In genomic region chr10:26556756-26557640, GRCh38 we compare ENCODE assay signal across 8 cellular contexts.
DNase-seq lines count a peak whose midpoint lies in the region; ATAC-seq lines count a peak whose summit lies in the region.

No MANE protein-coding gene starts in this region.

- ATAC-seq in activated T-cell treated with anti-CD3 and anti-CD28 coated beads, Interleukin-2, amount 50 U/mL, for 72 hours (replicated peaks in 1 of 2) = peak in 1 of 2 donors; percentile 35
- ATAC-seq in HG03139 (IDR thresholded peaks at IDR 0.05; ENCODE audit: unreplicated experiment) (no peak), GM18520 (IDR thresholded peaks at IDR 0.05; ENCODE audit: unreplicated experiment) (no peak)

- no peak overlapping the region for H3K4me3 Mint-ChIP-seq in activated T-cell treated with anti-CD3 and anti-CD28 coated beads, Interleukin-2, amount 50 U/mL, for 72 hours

- no peaks in the 10 kb centered on the region for H3K36me3 ChIP-seq in H7 (replicated peaks; ENCODE audit: control insufficient read depth, insufficient read depth, low read length)

- no peaks in the 10 kb centered on the region for H3K4me1 Mint-ChIP-seq in activated T-cell treated with anti-CD3 and anti-CD28 coated beads, Interleukin-2, amount 50 U/mL, for 72 hours (ENCODE audit: low read depth)

- H3K27me3 ChIP-seq in H7 (ENCODE audit: control insufficient read depth, insufficient read depth, low read length) = no peaks in the 10 kb centered on the region

- peak; percentile 68 for DNase-seq in D341Med (ENCODE audit: low spot score)
- DNase-seq in H7 = peak; percentile 65
- peak; percentile 44 for DNase-seq in NCI-H526 treated with DMSO at 0.1 percent for 48 hours (lab: John Stamatoyannopoulos, UW)
- peak; percentile 14 to 23 for DNase-seq in activated T-cell treated with anti-CD3 and anti-CD28 coated beads, Interleukin-2, amount 50 U/mL, for 72 hours
- peak; percentile 57 for DNase-seq in globus pallidus (ENCODE audit: low spot score)
- peak; percentile 66 for DNase-seq in pons (ENCODE audit: low spot score)

- peak overlapping the region; percentile 17 for H3K27ac Mint-ChIP-seq in activated T-cell treated with anti-CD3 and anti-CD28 coated beads, Interleukin-2, amount 50 U/mL, for 72 hours

- H3K9me3 Mint-ChIP-seq in activated T-cell treated with anti-CD3 and anti-CD28 coated beads, Interleukin-2, amount 50 U/mL, for 72 hours = no peaks in the 10 kb centered on the region

- peaks cover 10 to 28% of the 10 kb centered on the region in 2 donors for H3K36me3 Mint-ChIP-seq in activated T-cell treated with anti-CD3 and anti-CD28 coated beads, Interleukin-2, amount 50 U/mL, for 72 hours (ENCODE audit: insufficient read depth in 2 of 2)

- H3K27me3 Mint-ChIP-seq in activated T-cell treated with anti-CD3 and anti-CD28 coated beads, Interleukin-2, amount 50 U/mL, for 72 hours (ENCODE audit: low read depth) = no peaks in the 10 kb centered on the region

- H3K4me3 ChIP-seq in H7 (ENCODE audit: insufficient read depth, low read depth, low read length) = no peak overlapping the region
